Comparison of ENCODE assay signal across 1 cellular context in genomic region chr12:109125791-109126190, GRCh38.
TF ChIP-seq lines count a peak whose summit lies in the region.

No MANE protein-coding gene starts in this region.

TF ChIP-seq in SK-N-SH, 30 proteins besides CTCF, POLR2A, EP300 and RAD21 (continued from another document):
- TF ChIP-seq, protein P1, sequence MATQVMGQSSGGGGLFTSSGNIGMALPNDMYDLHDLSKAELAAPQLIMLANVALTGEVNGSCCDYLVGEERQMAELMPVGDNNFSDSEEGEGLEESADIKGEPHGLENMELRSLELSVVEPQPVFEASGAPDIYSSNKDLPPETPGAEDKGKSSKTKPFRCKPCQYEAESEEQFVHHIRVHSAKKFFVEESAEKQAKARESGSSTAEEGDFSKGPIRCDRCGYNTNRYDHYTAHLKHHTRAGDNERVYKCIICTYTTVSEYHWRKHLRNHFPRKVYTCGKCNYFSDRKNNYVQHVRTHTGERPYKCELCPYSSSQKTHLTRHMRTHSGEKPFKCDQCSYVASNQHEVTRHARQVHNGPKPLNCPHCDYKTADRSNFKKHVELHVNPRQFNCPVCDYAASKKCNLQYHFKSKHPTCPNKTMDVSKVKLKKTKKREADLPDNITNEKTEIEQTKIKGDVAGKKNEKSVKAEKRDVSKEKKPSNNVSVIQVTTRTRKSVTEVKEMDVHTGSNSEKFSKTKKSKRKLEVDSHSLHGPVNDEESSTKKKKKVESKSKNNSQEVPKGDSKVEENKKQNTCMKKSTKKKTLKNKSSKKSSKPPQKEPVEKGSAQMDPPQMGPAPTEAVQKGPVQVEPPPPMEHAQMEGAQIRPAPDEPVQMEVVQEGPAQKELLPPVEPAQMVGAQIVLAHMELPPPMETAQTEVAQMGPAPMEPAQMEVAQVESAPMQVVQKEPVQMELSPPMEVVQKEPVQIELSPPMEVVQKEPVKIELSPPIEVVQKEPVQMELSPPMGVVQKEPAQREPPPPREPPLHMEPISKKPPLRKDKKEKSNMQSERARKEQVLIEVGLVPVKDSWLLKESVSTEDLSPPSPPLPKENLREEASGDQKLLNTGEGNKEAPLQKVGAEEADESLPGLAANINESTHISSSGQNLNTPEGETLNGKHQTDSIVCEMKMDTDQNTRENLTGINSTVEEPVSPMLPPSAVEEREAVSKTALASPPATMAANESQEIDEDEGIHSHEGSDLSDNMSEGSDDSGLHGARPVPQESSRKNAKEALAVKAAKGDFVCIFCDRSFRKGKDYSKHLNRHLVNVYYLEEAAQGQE (IDR thresholded peaks at IDR 0.05; ENCODE audit: low read depth, low read length): no peak
- TF ChIP-seq, protein P2, sequence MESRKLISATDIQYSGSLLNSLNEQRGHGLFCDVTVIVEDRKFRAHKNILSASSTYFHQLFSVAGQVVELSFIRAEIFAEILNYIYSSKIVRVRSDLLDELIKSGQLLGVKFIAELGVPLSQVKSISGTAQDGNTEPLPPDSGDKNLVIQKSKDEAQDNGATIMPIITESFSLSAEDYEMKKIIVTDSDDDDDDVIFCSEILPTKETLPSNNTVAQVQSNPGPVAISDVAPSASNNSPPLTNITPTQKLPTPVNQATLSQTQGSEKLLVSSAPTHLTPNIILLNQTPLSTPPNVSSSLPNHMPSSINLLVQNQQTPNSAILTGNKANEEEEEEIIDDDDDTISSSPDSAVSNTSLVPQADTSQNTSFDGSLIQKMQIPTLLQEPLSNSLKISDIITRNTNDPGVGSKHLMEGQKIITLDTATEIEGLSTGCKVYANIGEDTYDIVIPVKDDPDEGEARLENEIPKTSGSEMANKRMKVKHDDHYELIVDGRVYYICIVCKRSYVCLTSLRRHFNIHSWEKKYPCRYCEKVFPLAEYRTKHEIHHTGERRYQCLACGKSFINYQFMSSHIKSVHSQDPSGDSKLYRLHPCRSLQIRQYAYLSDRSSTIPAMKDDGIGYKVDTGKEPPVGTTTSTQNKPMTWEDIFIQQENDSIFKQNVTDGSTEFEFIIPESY (IDR thresholded peaks at IDR 0.05; ENCODE audit: borderline replicate concordance, low read depth): no peak
- no peak for TF ChIP-seq IRF3 (IDR thresholded peaks at IDR 0.05; ENCODE audit: low read depth, low read length)
- TF ChIP-seq MEF2A (IDR thresholded peaks at IDR 0.05; ENCODE audit: borderline replicate concordance, low read depth): no peak
- no peak for TF ChIP-seq FOSL2 (IDR thresholded peaks at IDR 0.05; ENCODE audit: borderline replicate concordance, low read depth)
- TF ChIP-seq USF1 (IDR thresholded peaks at IDR 0.05; ENCODE audit: borderline replicate concordance, low read depth): no peak
- no peak for TF ChIP-seq FOXJ3 (CRISPR knock-in tag; IDR thresholded peaks at IDR 0.05)
- no peak for TF ChIP-seq ELF1 (IDR thresholded peaks at IDR 0.05)
- no peak for TF ChIP-seq YY1 (IDR thresholded peaks at IDR 0.05; ENCODE audit: low read depth)
- TF ChIP-seq GABPA (IDR thresholded peaks at IDR 0.05; ENCODE audit: low read depth): no peak
- TF ChIP-seq CHD2 (IDR thresholded peaks at IDR 0.05; ENCODE audit: low read length, partially characterized antibody): no peak
- TF ChIP-seq USF2 (IDR thresholded peaks at IDR 0.05; ENCODE audit: borderline replicate concordance, low read depth, low read length): no peak
- TF ChIP-seq JUND (IDR thresholded peaks at IDR 0.05): no peak
- TF ChIP-seq NFIC (IDR thresholded peaks at IDR 0.05; ENCODE audit: borderline replicate concordance): no peak
- TF ChIP-seq MAX (IDR thresholded peaks at IDR 0.05; ENCODE audit: low read depth): no peak
- no peak for TF ChIP-seq TEAD4 (IDR thresholded peaks at IDR 0.05; ENCODE audit: borderline replicate concordance, insufficient read depth)
- TF ChIP-seq SIN3A (IDR thresholded peaks at IDR 0.05; ENCODE audit: borderline replicate concordance, low read depth, low read length): no peak
